In genomic region chr3:126266850-126267168, GRCh38 we compare ENCODE assay signal across 10 cellular contexts.
DNase-seq lines count a peak whose midpoint lies in the region; ATAC-seq, FAIRE-seq and TF ChIP-seq lines count a peak whose summit lies in the region.
"Had no signal": no experiment of that assay in that cellular context is flagged by ENCODE, and none has a peak within 500 bp of the region (broad histone marks: within the 10 kb centered on the region; RNA-seq: fewer than 3 reads in every experiment).

No MANE protein-coding gene starts in this region.

- CTCF ChIA-PET in HCT116 (lab: Charles Lee): no interaction called here

- no peak for ATAC-seq in HCT116

- no peak for TF ChIP-seq RAD21 in HCT116 (IDR thresholded peaks at IDR 0.05; ENCODE audit: low read depth)

- H3K9ac ChIP-seq in HCT116 (ENCODE audit: low read length) (peak overlapping the region; percentile 71), skeletal muscle tissue (ENCODE audit: low read depth in 1 of 3, low read length in 3 of 3) (peak overlapping the region; percentile 53 to 87 (median 68))

- TF ChIP-seq CTCF in HCT116 (IDR thresholded peaks at IDR 0.05 in 2 of 3, conservative IDR thresholded peaks at IDR 0.05 in 1 of 3; ENCODE audit: borderline replicate concordance in 1 of 3, insufficient read depth in 1 of 3, low read depth in 2 of 3, low read length in 2 of 3) (no peak), bronchial epithelial cell (IDR thresholded peaks at IDR 0.05; ENCODE audit: insufficient read depth, low read length, severe bottlenecking) (no peak)

- peak; percentile 77 for FAIRE-seq in bronchial epithelial cell (lab: Jason Lieb, UNC)
- FAIRE-seq: GM12891 had no signal

- POLR2A ChIA-PET in HCT116 (lab: Charles Lee): interaction anchor here (0.8 to 1.1 kb wide), 2 partner anchors 15 to 209 kb away, joined by 3 read pairs; partner anchors contain the start of gene ZXDC

- H3K9me2 ChIP-seq in HCT116 (ENCODE audit: insufficient read depth): no peaks in the 10 kb centered on the region

- H3K27me3 ChIP-seq in HCT116 (ENCODE audit: insufficient read depth, low read length): no peaks in the 10 kb centered on the region
- no peaks in the 10 kb centered on the region for H3K27me3 ChIP-seq in bronchial epithelial cell (ENCODE audit: control insufficient read depth, insufficient read depth, low read length)
- no peaks in the 10 kb centered on the region for H3K27me3 ChIP-seq in layer of hippocampus (ENCODE audit: control insufficient read depth, insufficient read depth, low read length)
- H3K27me3 ChIP-seq in skeletal muscle tissue (ENCODE audit: control insufficient read depth in 3 of 3, insufficient read depth in 3 of 3, low read length in 3 of 3): no peaks in the 10 kb centered on the region

- no peak for DNase-seq in HCT116 (ENCODE audit: low read depth, low spot score)
- no peak for DNase-seq in bronchial epithelial cell (ENCODE audit: low read depth)
- no peak for DNase-seq in kidney glomerular epithelial cell (lab: John Stamatoyannopoulos, UW)
- DNase-seq in cortex of kidney (lab: John Stamatoyannopoulos, UW): no peak
- DNase-seq in LoVo (ENCODE audit: low spot score): no peak
- no peak for DNase-seq in NCI-H2107 treated with DMSO at 0.1 percent for 48 hours (lab: John Stamatoyannopoulos, UW; ENCODE audit: unreplicated experiment)
- DNase-seq: NCI-H1092 had no signal

- H4K20me1 ChIP-seq in HCT116 (ENCODE audit: insufficient read depth): no peaks in the 10 kb centered on the region

- no peak for TF ChIP-seq POLR2A in HCT116 (IDR thresholded peaks at IDR 0.05; ENCODE audit: borderline replicate concordance, extremely low read depth, insufficient read depth, insufficient read length)

- intact Hi-C loops in HCT116 (cut with micrococcal nuclease): loop anchor here (2.0 kb wide), 1 partner anchor 90 kb away; the partner anchor contains the start of gene KLF15

- peak overlapping the region; percentile 95 for H3K4me2 ChIP-seq in HCT116 (ENCODE audit: low read length)

- BruUV-seq in HCT116 (replicated peaks; lab: Mats Ljungman, UMichigan): no TSS peak

- peaks cover 7 to 33% of the 10 kb centered on the region in 2 experiments for H3K4me1 ChIP-seq in HCT116 (ENCODE audit: control insufficient read depth in 1 of 2, insufficient read depth in 2 of 2, low read length in 2 of 2)
- H3K4me1 ChIP-seq in skeletal muscle tissue (ENCODE audit: control insufficient read depth in 3 of 3, insufficient read depth in 3 of 3, low read length in 3 of 3): peaks cover 18 to 42% (median 40%) of the 10 kb centered on the region in 3 donors

- RAD21 ChIA-PET in HCT116 (lab: Charles Lee; ENCODE audit: low non-redundant PET in 1 of 2, low total read pairs in 2 of 2, uncharacterized antibody in 2 of 2, unreplicated experiment in 2 of 2): no interaction called here

- peak overlapping the region; percentile 63 for H3K27ac ChIP-seq in HCT116 (ENCODE audit: low read depth, low read length)
- peak overlapping the region; percentile 79 for H3K27ac ChIP-seq in layer of hippocampus (ENCODE audit: low read depth, low read length)
- peak overlapping the region; percentile 82 for H3K27ac ChIP-seq in skeletal muscle tissue (ENCODE audit: low read depth, low read length)

- H2AFZ ChIP-seq in HCT116 (ENCODE audit: low read depth, low read length, poor library complexity, severe bottlenecking): peak overlapping the region; percentile 66

- no peaks in the 10 kb centered on the region for H3K36me3 ChIP-seq in HCT116 (ENCODE audit: control insufficient read depth in 1 of 2, insufficient read depth in 2 of 2, low read length in 2 of 2)
- no peaks in the 10 kb centered on the region for H3K36me3 ChIP-seq in bronchial epithelial cell (ENCODE audit: control insufficient read depth, insufficient read depth, low read length)
- H3K36me3 ChIP-seq in skeletal muscle tissue (ENCODE audit: control insufficient read depth in 3 of 3, insufficient read depth in 3 of 3, low read length in 3 of 3): no peaks in the 10 kb centered on the region

- H3K4me3 ChIP-seq in HCT116 (replicated peaks in 1 of 2; ENCODE audit: low read depth in 1 of 2, low read length in 2 of 2) (peak overlapping the region; percentile 44 to 63), bronchial epithelial cell (ENCODE audit: low read depth, low read length) (no peak overlapping the region), skeletal muscle tissue (ENCODE audit: low read length in 3 of 3) (peak overlapping the region; percentile 51 to 72 (median 71))

- H3K9me3 ChIP-seq in HCT116 (ENCODE audit: control insufficient read depth in 1 of 2, insufficient read depth in 1 of 2, low read depth in 1 of 2, low read length in 2 of 2) (no peaks in the 10 kb centered on the region), skeletal muscle tissue (ENCODE audit: control insufficient read depth in 3 of 3, low read length in 3 of 3) (no peaks in the 10 kb centered on the region)

- no peaks in the 10 kb centered on the region for H3K79me2 ChIP-seq in HCT116 (ENCODE audit: insufficient read depth, low read length)

TF ChIP-seq in HCT116, 20 proteins besides CTCF, POLR2A, EP300 and RAD21:
- TF ChIP-seq ZNF274 (IDR thresholded peaks at IDR 0.05; ENCODE audit: low read depth, low read length): no peak
- TF ChIP-seq ATF3 (IDR thresholded peaks at IDR 0.05): no peak
- TF ChIP-seq EZH2phosphoT487 (IDR thresholded peaks at IDR 0.05; ENCODE audit: borderline replicate concordance): no peak
- no peak for TF ChIP-seq FOSL1 (IDR thresholded peaks at IDR 0.05; ENCODE audit: low read depth)
- no peak for TF ChIP-seq SRF (IDR thresholded peaks at IDR 0.05; ENCODE audit: low read depth)
- TF ChIP-seq ZBTB33 (IDR thresholded peaks at IDR 0.05; ENCODE audit: extremely low read depth, insufficient replicate concordance, low read length): no peak
- TF ChIP-seq EZH2 (IDR thresholded peaks at IDR 0.05): no peak
- no peak for TF ChIP-seq SP1 (IDR thresholded peaks at IDR 0.05; ENCODE audit: low read depth)
- TF ChIP-seq ZFX (IDR thresholded peaks at IDR 0.05): no peak
- no peak for TF ChIP-seq MAX (IDR thresholded peaks at IDR 0.05)
- TF ChIP-seq EGR1 (IDR thresholded peaks at IDR 0.05; ENCODE audit: low read depth): no peak
TF ChIP-seq in HCT116: peak in this region for 0.
